Comparison of ENCODE assay signal across 19 cellular contexts in genomic region chr4:151097759-151098158, GRCh38. TPM values are rescaled to one million over a fixed set of nuclear protein-coding genes. Genes with fewer than 3 reads are reported as not detected.
DNase-seq lines count a peak whose midpoint lies in the region; ATAC-seq, FAIRE-seq and TF ChIP-seq lines count a peak whose summit lies in the region.
"Had no signal": no experiment of that assay in that cellular context is flagged by ENCODE, and none has a peak within 500 bp of the region (broad histone marks: within the 10 kb centered on the region; RNA-seq: fewer than 3 reads in every experiment).

No MANE protein-coding gene starts in this region.

- H3K4me1 ChIP-seq in NT2/D1 (ENCODE audit: insufficient read depth, insufficient read length) (no peaks in the 10 kb centered on the region), neutrophil (ENCODE audit: control insufficient read depth in 1 of 2, insufficient read depth in 1 of 2, low read depth in 1 of 2, low read length in 1 of 2) (peaks cover 21 to 28% of the 10 kb centered on the region in 2 experiments), aorta (ENCODE audit: control insufficient read depth in 1 of 2, insufficient read depth in 2 of 2, low read length in 2 of 2) (no peaks in the 10 kb centered on the region), small intestine (ENCODE audit: control insufficient read depth in 2 of 2, insufficient read depth in 1 of 2, low read depth in 1 of 2, low read length in 1 of 2) (peaks cover 0 to 2% of the 10 kb centered on the region in 2 donors)
- H3K4me1 ChIP-seq: parathyroid adenoma had no signal

- H3K36me3 ChIP-seq in NT2/D1 (ENCODE audit: insufficient read depth, insufficient read length, low read length) = peaks cover 31% of the 10 kb centered on the region
- peaks cover 18% of the 10 kb centered on the region for H3K36me3 ChIP-seq in neutrophil
- no peaks in the 10 kb centered on the region for H3K36me3 ChIP-seq in aorta (ENCODE audit: control insufficient read depth in 1 of 2, insufficient read depth in 2 of 2, low read length in 1 of 2)
- H3K36me3 ChIP-seq in small intestine (ENCODE audit: control insufficient read depth in 2 of 2, insufficient read depth in 2 of 2, low read length in 2 of 2) = peaks cover 3% of the 10 kb centered on the region in 2 donors

- 86 to 88% methylated on average over 3 of the region's 3 CpGs for WGBS in aorta, 2 donors
- 91 to 96% (median 95%) methylated on average over 3 of the region's 3 CpGs for WGBS in small intestine, 3 donors

- no peak overlapping the region for H3K4me3 ChIP-seq in NT2/D1 (ENCODE audit: insufficient read length, low read depth)
- peak overlapping the region in 1 of 2 experiments; percentile 95 for H3K4me3 ChIP-seq in neutrophil (ENCODE audit: low read depth in 1 of 2, low read length in 1 of 2)
- no peak overlapping the region for H3K4me3 ChIP-seq in aorta (ENCODE audit: low read length in 2 of 2)
- no peak overlapping the region for H3K4me3 ChIP-seq in small intestine (ENCODE audit: low read depth in 1 of 2, low read length in 2 of 2)
- H3K4me3 ChIP-seq: hepatocyte had no signal

- no peaks in the 10 kb centered on the region for H3K27me3 ChIP-seq in NT2/D1 (ENCODE audit: insufficient read depth, insufficient read length)
- H3K27me3 ChIP-seq in neutrophil = peaks cover 12% of the 10 kb centered on the region
- H3K27me3 ChIP-seq in aorta (ENCODE audit: control insufficient read depth in 1 of 2, insufficient read depth in 2 of 2, low read length in 1 of 2) = no peaks in the 10 kb centered on the region
- H3K27me3 ChIP-seq in small intestine (ENCODE audit: control insufficient read depth in 2 of 2, insufficient read depth in 2 of 2, low read length in 2 of 2) = no peaks in the 10 kb centered on the region
- H3K27me3 ChIP-seq: hepatocyte, upper lobe of left lung had no signal

- DNase-seq in activated CD4-positive, alpha-beta T cell treated with anti-CD3 and anti-CD28 coated beads, Interleukin-2, amount 10 ng/mL, durations not matched to agents 24 days and 14 days = no peak
- DNase-seq in activated CD4-positive, alpha-beta T cell treated with anti-CD3 and anti-CD28 coated beads for 4 hours = no peak
- no peak for DNase-seq in NT2/D1 (ENCODE audit: low read depth, low spot score)
- DNase-seq in activated naive CD8-positive, alpha-beta T cell treated with anti-CD3 and anti-CD28 coated beads, Interleukin-2, amount 50 U/mL, for 24 hours = no peak
- no peak for DNase-seq in aorta
- no peak for DNase-seq in small intestine
- DNase-seq in retina = no peak
- DNase-seq: activated CD8-positive, alpha-beta memory T cell treated with anti-CD3 and anti-CD28 coated beads, Interleukin-2, amount 50 U/mL, for 4 hours; HFFc6; IMR-90; NCI-H1092; NCI-H69 had no signal

- H3K27me3 Mint-ChIP-seq in activated CD4-positive, alpha-beta T cell treated with anti-CD3 and anti-CD28 coated beads, Interleukin-2, amount 10 ng/mL, durations not matched to agents 24 days and 14 days = peaks cover 4% of the 10 kb centered on the region
- H3K27me3 Mint-ChIP-seq in activated naive CD8-positive, alpha-beta T cell treated with anti-CD3 and anti-CD28 coated beads, Interleukin-2, amount 50 U/mL, for 24 hours = peaks cover 6% of the 10 kb centered on the region

- no peaks in the 10 kb centered on the region for H3K9me3 ChIP-seq in NT2/D1 (ENCODE audit: insufficient read depth, low read length)
- no peaks in the 10 kb centered on the region for H3K9me3 ChIP-seq in neutrophil
- no peaks in the 10 kb centered on the region for H3K9me3 ChIP-seq in aorta (ENCODE audit: control insufficient read depth, low read length)
- no peaks in the 10 kb centered on the region for H3K9me3 ChIP-seq in small intestine (ENCODE audit: control insufficient read depth, low read depth)
- H3K9me3 ChIP-seq: upper lobe of left lung had no signal

- peaks cover 4% of the 10 kb centered on the region for H3K9me3 Mint-ChIP-seq in activated CD4-positive, alpha-beta T cell treated with anti-CD3 and anti-CD28 coated beads, Interleukin-2, amount 10 ng/mL, durations not matched to agents 24 days and 14 days
- H3K9me3 Mint-ChIP-seq in activated naive CD8-positive, alpha-beta T cell treated with anti-CD3 and anti-CD28 coated beads, Interleukin-2, amount 50 U/mL, for 24 hours = no peaks in the 10 kb centered on the region

- H3K27ac Mint-ChIP-seq in activated CD4-positive, alpha-beta T cell treated with anti-CD3 and anti-CD28 coated beads, Interleukin-2, amount 10 ng/mL, durations not matched to agents 24 days and 14 days = peak overlapping the region; percentile 98
- H3K27ac Mint-ChIP-seq in activated naive CD8-positive, alpha-beta T cell treated with anti-CD3 and anti-CD28 coated beads, Interleukin-2, amount 50 U/mL, for 24 hours = peak overlapping the region; percentile 99
- H3K27ac Mint-ChIP-seq: HFFc6 had no signal

- FAIRE-seq in small intestine (lab: Jason Lieb, UNC) = no peak
- FAIRE-seq: A204.1 had no signal

- H3K4me1 Mint-ChIP-seq in activated CD4-positive, alpha-beta T cell treated with anti-CD3 and anti-CD28 coated beads, Interleukin-2, amount 10 ng/mL, durations not matched to agents 24 days and 14 days = peaks cover 40% of the 10 kb centered on the region
- peaks cover 31% of the 10 kb centered on the region for H3K4me1 Mint-ChIP-seq in activated naive CD8-positive, alpha-beta T cell treated with anti-CD3 and anti-CD28 coated beads, Interleukin-2, amount 50 U/mL, for 24 hours

- TF ChIP-seq CTCF in neutrophil (IDR thresholded peaks at IDR 0.05) = no peak

- H3K4me3 Mint-ChIP-seq in activated CD4-positive, alpha-beta T cell treated with anti-CD3 and anti-CD28 coated beads, Interleukin-2, amount 10 ng/mL, durations not matched to agents 24 days and 14 days = no peak overlapping the region
- peak overlapping the region; percentile 100 for H3K4me3 Mint-ChIP-seq in activated naive CD8-positive, alpha-beta T cell treated with anti-CD3 and anti-CD28 coated beads, Interleukin-2, amount 50 U/mL, for 24 hours
- H3K4me3 Mint-ChIP-seq: HFFc6 had no signal

- intact Hi-C loops in activated CD4-positive, alpha-beta T cell treated with anti-CD3 and anti-CD28 coated beads, Interleukin-2, amount 10 ng/mL, durations not matched to agents 24 days and 14 days (cut with micrococcal nuclease) = loop anchor here (5.0 kb wide), 2 partner anchors 125 to 795 kb away; no protein-coding TSS in a partner anchor
- intact Hi-C loops in aorta (cut with DNase I) = loop anchor here (10.0 kb wide), 2 partner anchors 657 to 1677 kb away; partner anchors contain the start of genes ARFIP1 (in 1 of the 2) and TIGD4 (in 1 of the 2)

- peak overlapping the region; percentile 87 for H3K27ac ChIP-seq in neutrophil
- no peak overlapping the region for H3K27ac ChIP-seq in aorta (ENCODE audit: low read depth in 1 of 2, low read length in 2 of 2)
- no peak overlapping the region for H3K27ac ChIP-seq in small intestine (ENCODE audit: low read depth in 1 of 2, low read length in 1 of 2)
- H3K27ac ChIP-seq: hepatocyte, parathyroid adenoma had no signal

- ATAC-seq in activated naive CD8-positive, alpha-beta T cell treated with anti-CD3 and anti-CD28 coated beads, Interleukin-2, amount 50 U/mL, for 24 hours = no peak
- no peak for ATAC-seq in aorta (ENCODE audit: low FRiP score)
- ATAC-seq: Panc1, SK-N-SH treated with all-trans-retinoic acid at 6 μM for 48 hours had no signal

- H3K9ac ChIP-seq in NT2/D1 (ENCODE audit: insufficient read length, low read depth) = peak overlapping the region; percentile 3
- H3K9ac ChIP-seq: parathyroid adenoma had no signal

- peaks cover 35% of the 10 kb centered on the region for H3K36me3 Mint-ChIP-seq in activated CD4-positive, alpha-beta T cell treated with anti-CD3 and anti-CD28 coated beads, Interleukin-2, amount 10 ng/mL, durations not matched to agents 24 days and 14 days (ENCODE audit: low read depth)
- H3K36me3 Mint-ChIP-seq in activated naive CD8-positive, alpha-beta T cell treated with anti-CD3 and anti-CD28 coated beads, Interleukin-2, amount 50 U/mL, for 24 hours (ENCODE audit: low read depth) = peaks cover 37% of the 10 kb centered on the region

RNA-seq across cellular contexts. Expression of gene RPS3A, which starts 1.7 kb away (rescaled TPM):
- total RNA-seq in activated CD4-positive, alpha-beta T cell treated with anti-CD3 and anti-CD28 coated beads, Interleukin-2, amount 10 ng/mL, durations not matched to agents 24 days and 14 days = 1,850 and 1,855 TPM in 2 replicates
- total RNA-seq in aorta = 1,000 to 10,000 TPM; 1,314 to 1,517 TPM
- polyA plus RNA-seq in aorta (1,000 to 10,000 TPM; 2,823 to 9,539 TPM), small intestine (1,000 to 10,000 TPM; 2,060 to 4,469 (median 3,848) TPM)
